Comparison of ENCODE assay signal across 8 cellular contexts in genomic region chr17:50956750-50957523, GRCh38.
DNase-seq lines count a peak whose midpoint lies in the region; ATAC-seq and TF ChIP-seq lines count a peak whose summit lies in the region.

No MANE protein-coding gene starts in this region.

- no peak overlapping the region for H3K27ac ChIP-seq in DOHH2 (ENCODE audit: low read depth, low read length)

- H3K4me3 Mint-ChIP-seq in activated CD8-positive, alpha-beta T cell treated with anti-CD3 and anti-CD28 coated beads, Interleukin-2, amount 10 ng/mL, durations not matched to agents 7 days and 5 days = no peak overlapping the region
- H3K4me3 Mint-ChIP-seq in stimulated activated effector memory CD8-positive, alpha-beta T cell treated with anti-CD3 and anti-CD28 coated beads, Interleukin-12 subunit alpha, Interleukin-12 subunit beta, amount 100 ng/mL, for 72 hours = no peak overlapping the region

- DNase-seq in NCI-H748 (lab: John Stamatoyannopoulos, UW; ENCODE audit: unreplicated experiment) = peak; percentile 72
- DNase-seq in activated CD8-positive, alpha-beta T cell treated with anti-CD3 and anti-CD28 coated beads, Interleukin-2, amount 10 ng/mL, durations not matched to agents 7 days and 5 days = peak; percentile 79
- peak; percentile 51 for DNase-seq in effector CD8-positive, alpha-beta T cell (lab: John Stamatoyannopoulos, UW)
- DNase-seq in mucosa of gallbladder (ENCODE audit: low spot score) = peak; percentile 56
- DNase-seq in stimulated activated effector memory CD8-positive, alpha-beta T cell treated with anti-CD3 and anti-CD28 coated beads, Interleukin-12 subunit alpha, Interleukin-12 subunit beta, amount 100 ng/mL, for 72 hours (ENCODE audit: low spot score in 2 of 2) = peak in 1 of 2 donors; percentile 74

- no peaks in the 10 kb centered on the region for H3K36me3 Mint-ChIP-seq in activated CD8-positive, alpha-beta T cell treated with anti-CD3 and anti-CD28 coated beads, Interleukin-2, amount 10 ng/mL, durations not matched to agents 7 days and 5 days (ENCODE audit: low read depth)
- no peaks in the 10 kb centered on the region for H3K36me3 Mint-ChIP-seq in stimulated activated effector memory CD8-positive, alpha-beta T cell treated with anti-CD3 and anti-CD28 coated beads, Interleukin-12 subunit alpha, Interleukin-12 subunit beta, amount 100 ng/mL, for 72 hours

- H3K9me3 ChIP-seq in DOHH2 (ENCODE audit: control insufficient read depth, insufficient read depth, low read length) = no peaks in the 10 kb centered on the region

- CTCF ChIA-PET in activated CD8-positive, alpha-beta T cell treated with anti-CD3 and anti-CD28 coated beads, Interleukin-2, amount 10 ng/mL, durations not matched to agents 7 days and 5 days (lab: Charles Lee) = interaction anchor here (0.7 to 15.6 kb wide), 17 partner anchors 8 to 193 kb away, joined by 3 to 351 read pairs (median 6); partner anchors contain the start of gene TOB1

- peaks cover 2% of the 10 kb centered on the region; the same call in 1 of the 2 replicates for H3K27me3 ChIP-seq in DOHH2 (ENCODE audit: control insufficient read depth, low read length)

- no peaks in the 10 kb centered on the region for H3K9me2 ChIP-seq in DOHH2 (replicated peaks; ENCODE audit: control insufficient read depth, low read length)

- no peak overlapping the region for H3K27ac Mint-ChIP-seq in activated CD8-positive, alpha-beta T cell treated with anti-CD3 and anti-CD28 coated beads, Interleukin-2, amount 10 ng/mL, durations not matched to agents 7 days and 5 days
- H3K27ac Mint-ChIP-seq in stimulated activated effector memory CD8-positive, alpha-beta T cell treated with anti-CD3 and anti-CD28 coated beads, Interleukin-12 subunit alpha, Interleukin-12 subunit beta, amount 100 ng/mL, for 72 hours = peak overlapping the region; percentile 61

- TF ChIP-seq CTCF in DOHH2 (IDR thresholded peaks at IDR 0.05; ENCODE audit: low read depth, low read length, poor library complexity, severe bottlenecking) = peak; percentile 93

- no peak overlapping the region for H3K4me3 ChIP-seq in DOHH2 (ENCODE audit: low read length)

- peak; percentile 78 for ATAC-seq in HG03432 (IDR thresholded peaks at IDR 0.05; ENCODE audit: unreplicated experiment)
- ATAC-seq in activated CD8-positive, alpha-beta T cell treated with anti-CD3 and anti-CD28 coated beads, Interleukin-2, amount 10 ng/mL, durations not matched to agents 7 days and 5 days = peak; percentile 95
- peak; percentile 84 for ATAC-seq in stimulated activated effector memory CD8-positive, alpha-beta T cell treated with anti-CD3 and anti-CD28 coated beads, Interleukin-12 subunit alpha, Interleukin-12 subunit beta, amount 100 ng/mL, for 72 hours
- ATAC-seq in GM18873 (IDR thresholded peaks at IDR 0.05; ENCODE audit: low FRiP score, unreplicated experiment) = no peak

- H4K20me1 ChIP-seq in DOHH2 (ENCODE audit: control insufficient read depth, insufficient read depth, low read depth, low read length) = no peaks in the 10 kb centered on the region

- H3K9me3 Mint-ChIP-seq in activated CD8-positive, alpha-beta T cell treated with anti-CD3 and anti-CD28 coated beads, Interleukin-2, amount 10 ng/mL, durations not matched to agents 7 days and 5 days (ENCODE audit: insufficient read depth) = no peaks in the 10 kb centered on the region
- no peaks in the 10 kb centered on the region for H3K9me3 Mint-ChIP-seq in stimulated activated effector memory CD8-positive, alpha-beta T cell treated with anti-CD3 and anti-CD28 coated beads, Interleukin-12 subunit alpha, Interleukin-12 subunit beta, amount 100 ng/mL, for 72 hours

- H3K4me2 ChIP-seq in DOHH2 (ENCODE audit: low read length) = peak overlapping the region; percentile 36; the same call in 1 of the 2 replicates

- H3K4me1 ChIP-seq in DOHH2 (ENCODE audit: control insufficient read depth, low read length) = peaks cover 7% of the 10 kb centered on the region

- no peaks in the 10 kb centered on the region for H3K27me3 Mint-ChIP-seq in activated CD8-positive, alpha-beta T cell treated with anti-CD3 and anti-CD28 coated beads, Interleukin-2, amount 10 ng/mL, durations not matched to agents 7 days and 5 days (ENCODE audit: low read depth)

- no peaks in the 10 kb centered on the region for H3K79me2 ChIP-seq in DOHH2 (ENCODE audit: control insufficient read depth, low read length)

- peaks cover 23% of the 10 kb centered on the region for H3K4me1 Mint-ChIP-seq in activated CD8-positive, alpha-beta T cell treated with anti-CD3 and anti-CD28 coated beads, Interleukin-2, amount 10 ng/mL, durations not matched to agents 7 days and 5 days (ENCODE audit: low read depth)
- peaks cover 12% of the 10 kb centered on the region for H3K4me1 Mint-ChIP-seq in stimulated activated effector memory CD8-positive, alpha-beta T cell treated with anti-CD3 and anti-CD28 coated beads, Interleukin-12 subunit alpha, Interleukin-12 subunit beta, amount 100 ng/mL, for 72 hours

- H3F3A ChIP-seq in DOHH2 (ENCODE audit: control insufficient read depth, insufficient read depth) = peaks cover 3% of the 10 kb centered on the region; the same call in 1 of the 2 replicates

- POLR2A ChIA-PET in activated CD8-positive, alpha-beta T cell treated with anti-CD3 and anti-CD28 coated beads, Interleukin-2, amount 10 ng/mL, durations not matched to agents 7 days and 5 days (lab: Charles Lee) = interaction anchor here (0.6 to 2.1 kb wide), 3 partner anchors 12 to 104 kb away, joined by 4 to 16 read pairs (median 11); partner anchors contain the start of gene TOB1

- H3K36me3 ChIP-seq in DOHH2 (ENCODE audit: control insufficient read depth, low read length) = no peaks in the 10 kb centered on the region
